ENCODE assay signal across 14 cellular contexts in genomic region chr3:16589867-16590624, GRCh38. TPM values are rescaled to one million over a fixed set of nuclear protein-coding genes. Genes with fewer than 3 reads are reported as not detected.
A peak's percentile ranks its signal among the peaks of the same experiment; 100 is the strongest.
DNase-seq lines count a peak whose midpoint lies in the region; ATAC-seq and TF ChIP-seq lines count a peak whose summit lies in the region.
"Had no signal": no experiment of that assay in that cellular context is flagged by ENCODE, and none has a peak within 500 bp of the region (broad histone marks: within the 10 kb centered on the region; RNA-seq: fewer than 3 reads in every experiment).

No MANE protein-coding gene starts in this region.

- no peaks in the 10 kb centered on the region for H3K9me3 Mint-ChIP-seq in activated B cell treated with CpG ODN at 0.5 μM for 24 hours

- H3K4me3 Mint-ChIP-seq in activated B cell treated with CpG ODN at 0.5 μM for 24 hours = peak overlapping the region; percentile 45

- H3K4me1 ChIP-seq in foreskin keratinocyte = no peaks in the 10 kb centered on the region

- DNase-seq in activated B cell treated with CpG ODN at 0.5 μM for 24 hours (no peak), Right ventricle myocardium inferior (ENCODE audit: missing footprints) (no peak), UCSD-AML1 (lab: John Stamatoyannopoulos, UW; ENCODE audit: unreplicated experiment) (no peak), foreskin keratinocyte (no peak), dedifferentiated amniotic fluid mesenchymal stem cell (ENCODE audit: extremely low spot score) (no peak)
- DNase-seq: EL, left ventricle myocardium superior had no signal

- no peaks in the 10 kb centered on the region for H3K36me3 Mint-ChIP-seq in activated B cell treated with CpG ODN at 0.5 μM for 24 hours (ENCODE audit: low read depth)

- peaks cover 15% of the 10 kb centered on the region for H3K4me1 Mint-ChIP-seq in activated B cell treated with CpG ODN at 0.5 μM for 24 hours

- TF ChIP-seq CTCF in activated B cell treated with CpG ODN at 0.5 μM for 24 hours (IDR thresholded peaks at IDR 0.05) (no peak), foreskin keratinocyte (conservative IDR thresholded peaks at IDR 0.05) (no peak)

- no peaks in the 10 kb centered on the region for H3K27me3 Mint-ChIP-seq in activated B cell treated with CpG ODN at 0.5 μM for 24 hours

- H3K27ac ChIP-seq in foreskin keratinocyte = no peak overlapping the region
- H3K27ac ChIP-seq: SK-N-MC had no signal

- H3K27ac Mint-ChIP-seq in activated B cell treated with CpG ODN at 0.5 μM for 24 hours = peak overlapping the region; percentile 37

- POLR2A ChIA-PET in activated B cell treated with CpG ODN at 0.5 μM for 24 hours (lab: Charles Lee) = interaction anchor here (0.6 kb wide), 2 partner anchors 674 to 729 kb away, joined by 3 read pairs; no protein-coding TSS in a partner anchor

- peak; percentile 98 for ATAC-seq in GM18868 (IDR thresholded peaks at IDR 0.05; ENCODE audit: unreplicated experiment)
- ATAC-seq in GM21423 (IDR thresholded peaks at IDR 0.05; ENCODE audit: unreplicated experiment) = peak; percentile 99
- peak; percentile 99 for ATAC-seq in HG03095 (IDR thresholded peaks at IDR 0.05; ENCODE audit: unreplicated experiment)
- peak; percentile 89 for ATAC-seq in activated B cell treated with CpG ODN at 0.5 μM for 24 hours (ENCODE audit: low read depth)
- no peak for ATAC-seq in Right ventricle myocardium inferior
- ATAC-seq in foreskin keratinocyte = no peak
- ATAC-seq: left ventricle myocardium superior had no signal

- CTCF ChIA-PET in activated B cell treated with CpG ODN at 0.5 μM for 24 hours (lab: Charles Lee) = interaction anchor here (1.4 kb wide), 1 partner anchor 300 kb away, joined by 3 read pairs; no protein-coding TSS in a partner anchor

- intact Hi-C loops in activated B cell treated with CpG ODN at 0.5 μM for 24 hours (cut with micrococcal nuclease) = no loop called here
- intact Hi-C loops in Right ventricle myocardium inferior (cut with DNase I) = no loop called here

- no peaks in the 10 kb centered on the region for H3K27me3 ChIP-seq in foreskin keratinocyte

RNA-seq across cellular contexts. Expression of gene DAZL, which starts 15.2 kb away (rescaled TPM):
- total RNA-seq in activated B cell treated with CpG ODN at 0.5 μM for 24 hours = not detected in 2 replicates
- total RNA-seq in Right ventricle myocardium inferior = not detected
- total RNA-seq in foreskin keratinocyte = not detected in 2 replicates
- not detected in 2 replicates for polyA plus RNA-seq in foreskin keratinocyte
- total RNA-seq: fibroblast of villous mesenchyme, HT-29, left ventricle myocardium superior, renal cortical epithelial cell had no signal

Comparison
In these comparisons a context has a peak if more than half of its experiments do, and no peak if none do; other contexts are left out.
1. ATAC-seq: peak in GM18868 (single experiment), GM21423 (single experiment), HG03095 (single experiment) and activated B cell treated with CpG ODN at 0.5 μM for 24 hours (single experiment); none in Right ventricle myocardium inferior (single experiment) and foreskin keratinocyte (single experiment).